In the genomic region with DNA sequence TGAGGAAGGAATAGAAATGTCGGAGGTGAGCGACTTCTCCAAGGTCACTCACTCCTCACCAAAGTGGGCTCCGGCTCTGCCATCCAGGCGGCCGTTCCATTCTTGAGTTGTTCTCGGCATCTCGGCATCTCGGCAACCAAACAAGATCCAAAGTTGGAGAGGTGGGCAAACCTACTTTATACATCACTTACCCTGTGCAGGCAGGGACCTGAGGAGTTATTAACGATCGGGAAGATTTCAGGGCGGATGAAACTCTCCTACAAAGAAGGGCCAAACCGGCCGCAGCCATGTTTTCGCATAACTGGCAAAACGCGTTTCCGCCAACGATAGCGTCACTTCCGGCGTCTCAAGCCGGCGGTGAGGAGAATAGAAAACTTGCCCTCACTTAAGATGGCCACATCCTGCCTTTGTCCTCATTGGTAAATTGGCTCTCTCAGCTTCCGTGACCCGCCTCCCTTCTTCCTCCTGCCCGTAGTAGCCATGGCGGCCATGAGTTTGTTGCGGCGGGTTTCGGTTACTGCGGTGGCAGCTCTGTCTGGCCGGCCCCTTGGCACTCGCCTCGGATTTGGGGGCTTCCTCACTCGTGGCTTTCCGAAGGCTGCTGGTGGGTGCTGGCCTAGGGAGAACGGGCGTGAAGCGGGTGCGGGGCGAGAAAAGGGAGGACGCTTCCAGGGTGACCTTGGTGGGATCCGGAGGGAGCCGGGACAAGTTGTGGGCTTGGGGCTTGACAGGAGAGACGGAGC, we compare ENCODE assay signal across 8 cellular contexts. TPM values are rescaled to one million over a fixed set of nuclear protein-coding genes. Genes with fewer than 3 reads are reported as not detected.
DNase-seq lines count a peak whose midpoint lies in the region; ATAC-seq and TF ChIP-seq lines count a peak whose summit lies in the region.

A gene (minus strand): TSS at position 303 of the 743 bp plus-strand sequence. CDS start 14 bp downstream, at position 289.
A gene (plus strand): TSS at position 459 of the 743 bp plus-strand sequence. CDS start 22 bp downstream, at position 481.

- peaks cover 17% of the 10 kb centered on the region for H3K4me1 Mint-ChIP-seq in endothelial cell (ENCODE audit: unreplicated experiment)
- H3K4me1 Mint-ChIP-seq in mesothelial cell of epicardium: peaks cover 16% of the 10 kb centered on the region

- peaks cover 37% of the 10 kb centered on the region for H3K4me1 ChIP-seq in OCI-LY3 (ENCODE audit: low read length)

- peak within 1 kb of the TSS; percentile 100 for H3K27ac Mint-ChIP-seq in endothelial cell (ENCODE audit: unreplicated experiment)
- H3K27ac Mint-ChIP-seq in mesothelial cell of epicardium: peak within 1 kb of the TSS; percentile 100

- H3K4me3 Mint-ChIP-seq in endothelial cell (ENCODE audit: unreplicated experiment): peak within 1 kb of the TSS; percentile 100
- H3K4me3 Mint-ChIP-seq in mesothelial cell of epicardium: peak within 1 kb of the TSS; percentile 98

- H3K4me3 ChIP-seq in OCI-LY3 (ENCODE audit: low read length): peak within 1 kb of the TSS; percentile 86

- H3K27me3 Mint-ChIP-seq in endothelial cell (ENCODE audit: unreplicated experiment): peaks cover 10% of the 10 kb centered on the region
- no peaks in the 10 kb centered on the region for H3K27me3 Mint-ChIP-seq in mesothelial cell of epicardium (ENCODE audit: low read depth)

- H3K9ac ChIP-seq in OCI-LY3 (ENCODE audit: low read length): peak within 1 kb of the TSS; percentile 89

- peaks cover 8% of the 10 kb centered on the region for H3K36me3 ChIP-seq in OCI-LY3 (replicated peaks; ENCODE audit: low read depth, low read length)

- H2AFZ ChIP-seq in OCI-LY3 (ENCODE audit: low read depth, low read length): peak within 1 kb of the TSS; percentile 93

- H3K79me2 ChIP-seq in OCI-LY3 (ENCODE audit: low read length): peaks cover 48% of the 10 kb centered on the region

- DNase-seq in D341Med (ENCODE audit: low spot score) (peak; percentile 94), HuH-7 (ENCODE audit: low spot score) (peak; percentile 64), endothelial cell (ENCODE audit: low spot score) (peak; percentile 84), mesothelial cell of epicardium (ENCODE audit: low spot score in 2 of 2, unreplicated experiment in 2 of 2) (peak; percentile 79 to 91)
- peak; percentile 93 for DNase-seq in activated CD8-positive, alpha-beta memory T cell treated with anti-CD3 and anti-CD28 coated beads, Interleukin-2, amount 50 U/mL, for 48 hours
- DNase-seq in stimulated activated CD8-positive, alpha-beta memory T cell treated with anti-CD3 and anti-CD28 coated beads, Interleukin-15, amount 100 ng/mL, for 48 hours (ENCODE audit: low read depth in 2 of 2): peak; percentile 86 to 87

- no peaks in the 10 kb centered on the region for H3K9me3 ChIP-seq in OCI-LY3 (ENCODE audit: insufficient read depth, low read length)

- H4K20me1 ChIP-seq in OCI-LY3 (ENCODE audit: insufficient read depth, low read length): no peaks in the 10 kb centered on the region

- peak within 1 kb of the TSS; percentile 64 for H3K27ac ChIP-seq in OCI-LY3 (ENCODE audit: low read length)

- peaks cover 7% of the 10 kb centered on the region for H3K36me3 Mint-ChIP-seq in endothelial cell (ENCODE audit: low read depth, unreplicated experiment)
- peaks cover 14% of the 10 kb centered on the region for H3K36me3 Mint-ChIP-seq in mesothelial cell of epicardium

- H3K4me2 ChIP-seq in OCI-LY3 (ENCODE audit: low read length): peak within 1 kb of the TSS; percentile 90

- TF ChIP-seq CTCF in OCI-LY3 (IDR thresholded peaks at IDR 0.05; ENCODE audit: low read depth, low read length): no peak
- TF ChIP-seq CTCF in endothelial cell (IDR thresholded peaks at IDR 0.05; ENCODE audit: unreplicated experiment): no peak
- TF ChIP-seq CTCF in mesothelial cell of epicardium (IDR thresholded peaks at IDR 0.05; ENCODE audit: unreplicated experiment): no peak

- peak; percentile 97 for ATAC-seq in GM21515 (IDR thresholded peaks at IDR 0.05; ENCODE audit: unreplicated experiment)

- no peaks in the 10 kb centered on the region for H3K9me3 Mint-ChIP-seq in endothelial cell (ENCODE audit: unreplicated experiment)
- H3K9me3 Mint-ChIP-seq in mesothelial cell of epicardium: no peaks in the 10 kb centered on the region

- no peaks in the 10 kb centered on the region for H3K27me3 ChIP-seq in OCI-LY3 (ENCODE audit: low read depth, low read length)

RNA-seq across cellular contexts. Expression of the first gene that starts in this region (rescaled TPM):
- total RNA-seq in endothelial cell (ENCODE audit: unreplicated experiment): 39.0 TPM
- total RNA-seq in mesothelial cell of epicardium: 31.1 to 33.0 TPM (median 32.7 TPM) in 3 replicates

RNA-seq across cellular contexts. Expression of the second gene that starts in this region (rescaled TPM):
- total RNA-seq in endothelial cell (ENCODE audit: unreplicated experiment) (83.9 TPM), mesothelial cell of epicardium (63.8 to 67.5 TPM (median 66.9 TPM) in 3 replicates)

Comparison
In these comparisons a context has a peak if more than half of its experiments do, and no peak if none do; other contexts are left out.
1. Peak in every context shown above with its lines: DNase-seq, ATAC-seq, H3K4me3 ChIP-seq and H3K27ac ChIP-seq.